Comparison of ENCODE assay signal across 16 cellular contexts in the genomic region with DNA sequence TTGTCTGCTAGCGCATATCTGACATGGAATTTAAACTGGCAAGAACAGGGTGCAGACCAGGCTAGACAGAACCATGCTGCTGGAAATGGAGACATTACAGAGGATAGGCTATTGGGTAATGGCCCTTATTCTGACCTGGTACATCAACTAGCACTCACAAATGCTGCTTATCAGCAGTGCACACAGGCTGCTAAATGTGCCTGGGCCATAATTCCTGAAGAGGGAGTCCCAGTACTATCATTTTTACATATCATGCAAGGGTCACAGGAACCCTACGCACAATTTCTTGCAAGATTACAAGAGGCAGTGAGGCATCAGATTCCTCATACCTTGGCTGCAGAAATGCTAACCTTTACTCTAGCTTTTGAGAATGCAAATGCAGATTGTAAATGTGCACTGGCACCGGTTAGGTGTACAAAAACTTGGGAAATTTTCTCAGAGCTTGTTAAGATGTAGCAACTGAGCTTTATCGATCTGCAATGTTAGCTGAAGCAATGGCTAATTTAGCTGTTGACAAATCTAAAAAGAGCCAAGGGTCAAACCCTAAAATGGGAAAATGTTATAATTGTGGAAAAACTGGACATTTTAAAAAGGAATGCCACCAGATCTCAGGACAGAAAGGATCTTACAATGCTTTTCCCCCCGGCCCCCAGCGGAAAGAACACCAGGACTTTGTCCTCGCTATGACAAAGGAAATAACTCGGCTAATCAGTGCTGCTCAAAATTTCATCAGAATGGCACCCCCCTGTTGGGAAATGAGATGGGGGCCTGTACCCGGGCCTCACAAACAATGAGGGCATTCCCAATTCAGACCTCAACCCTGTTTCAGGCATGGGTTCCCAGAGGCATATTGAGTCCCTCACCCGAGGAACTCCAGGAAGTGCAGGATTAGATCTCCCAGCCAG. TPM values are rescaled to one million over a fixed set of nuclear protein-coding genes. Genes with fewer than 3 reads are reported as not detected.
DNase-seq lines count a peak whose midpoint lies in the region; ATAC-seq and TF ChIP-seq lines count a peak whose summit lies in the region.
"Had no signal": no experiment of that assay in that cellular context is flagged by ENCODE, and none has a peak within 500 bp of the region (broad histone marks: within the 10 kb centered on the region; RNA-seq: fewer than 3 reads in every experiment).

No MANE protein-coding gene starts in this region.

- peaks cover 3% of the 10 kb centered on the region for H3K4me1 Mint-ChIP-seq in activated CD4-positive, alpha-beta memory T cell treated with anti-CD3 and anti-CD28 coated beads for 36 hours (ENCODE audit: low read depth)
- H3K4me1 Mint-ChIP-seq: brain had no signal

- no peak for ATAC-seq in foreskin keratinocyte
- ATAC-seq in HG02642 (IDR thresholded peaks at IDR 0.05; ENCODE audit: poor library complexity, unreplicated experiment) = no peak
- ATAC-seq in HG03442 (IDR thresholded peaks at IDR 0.05; ENCODE audit: unreplicated experiment) = no peak
- no peak for ATAC-seq in HG03039 (IDR thresholded peaks at IDR 0.05; ENCODE audit: unreplicated experiment)

- TF ChIP-seq CTCF in foreskin keratinocyte (conservative IDR thresholded peaks at IDR 0.05) = peak; percentile 26

- no peaks in the 10 kb centered on the region for H3K36me3 ChIP-seq in mucosa of rectum (ENCODE audit: control insufficient read depth in 2 of 2, insufficient read depth in 2 of 2, low read length in 2 of 2)

- POLR2A ChIA-PET in activated CD4-positive, alpha-beta memory T cell treated with anti-CD3 and anti-CD28 coated beads for 36 hours (lab: Charles Lee) = no interaction called here

- no peak overlapping the region for H3K9ac ChIP-seq in mucosa of rectum (ENCODE audit: low read depth in 1 of 2, low read length in 2 of 2)

- DNase-seq in HT-29 (ENCODE audit: low spot score) = peak; percentile 23
- peak; percentile 14 for DNase-seq in OCI-M2 (lab: John Stamatoyannopoulos, UW; ENCODE audit: unreplicated experiment)
- no peak for DNase-seq in foreskin keratinocyte
- DNase-seq in activated CD4-positive, alpha-beta memory T cell treated with anti-CD3 and anti-CD28 coated beads for 36 hours = no peak
- DNase-seq: activated naive CD4-positive, alpha-beta T cell treated with Interleukin-2 at 50 U/mL for 16 hours; DMS153; NCI-H1436; psoas muscle; SHP77 treated with DMSO at 0.1 percent for 48 hours; stimulated activated CD4-positive, alpha-beta T cell treated with anti-CD3 and anti-CD28 coated beads, Interleukin-1b, Interleukin-23, amount 100 ng/mL, for 48 hours had no signal

- H3K36me3 Mint-ChIP-seq in activated CD4-positive, alpha-beta memory T cell treated with anti-CD3 and anti-CD28 coated beads for 36 hours = peaks cover 7% of the 10 kb centered on the region
- H3K36me3 Mint-ChIP-seq: type B pancreatic cell had no signal

- H3K4me3 ChIP-seq in mucosa of rectum (ENCODE audit: low read length in 2 of 2) = no peak overlapping the region
- H3K4me3 ChIP-seq: psoas muscle had no signal

- H3K27ac Mint-ChIP-seq in activated CD4-positive, alpha-beta memory T cell treated with anti-CD3 and anti-CD28 coated beads for 36 hours = no peak overlapping the region
- H3K27ac Mint-ChIP-seq: type B pancreatic cell had no signal

- H3K4me1 ChIP-seq in foreskin keratinocyte (peaks cover 21% of the 10 kb centered on the region), mucosa of rectum (ENCODE audit: control insufficient read depth in 2 of 2, insufficient read depth in 2 of 2, low read length in 2 of 2) (peaks cover 9 to 16% of the 10 kb centered on the region in 2 donors)
- H3K4me1 ChIP-seq: psoas muscle had no signal

- no peak overlapping the region for H3K27ac ChIP-seq in foreskin keratinocyte
- H3K27ac ChIP-seq in mucosa of rectum (ENCODE audit: low read depth in 2 of 2, low read length in 2 of 2) = peak overlapping the region; percentile 73 to 89
- H3K27ac ChIP-seq: psoas muscle had no signal

- intact Hi-C loops in activated CD4-positive, alpha-beta memory T cell treated with anti-CD3 and anti-CD28 coated beads for 36 hours (cut with micrococcal nuclease) = no loop called here

- peaks cover 15% of the 10 kb centered on the region for H3K9me3 Mint-ChIP-seq in activated CD4-positive, alpha-beta memory T cell treated with anti-CD3 and anti-CD28 coated beads for 36 hours

- H3K27me3 ChIP-seq in foreskin keratinocyte = no peaks in the 10 kb centered on the region
- no peaks in the 10 kb centered on the region for H3K27me3 ChIP-seq in mucosa of rectum (ENCODE audit: control insufficient read depth in 2 of 2, insufficient read depth in 2 of 2, low read length in 2 of 2)

- CTCF ChIA-PET in activated CD4-positive, alpha-beta memory T cell treated with anti-CD3 and anti-CD28 coated beads for 36 hours (lab: Charles Lee) = interaction anchor here (0.6 to 1.1 kb wide), 2 partner anchors 61 to 202 kb away, joined by 3 read pairs; no protein-coding TSS in a partner anchor

- no peak overlapping the region for H3K4me3 Mint-ChIP-seq in activated CD4-positive, alpha-beta memory T cell treated with anti-CD3 and anti-CD28 coated beads for 36 hours
- H3K4me3 Mint-ChIP-seq: brain, type B pancreatic cell had no signal

- H3K9me3 ChIP-seq in mucosa of rectum (ENCODE audit: control insufficient read depth in 2 of 2, low read length in 2 of 2) = no peaks in the 10 kb centered on the region

- no peaks in the 10 kb centered on the region for H3K27me3 Mint-ChIP-seq in activated CD4-positive, alpha-beta memory T cell treated with anti-CD3 and anti-CD28 coated beads for 36 hours
- H3K27me3 Mint-ChIP-seq: type B pancreatic cell had no signal

RNA-seq across cellular contexts. Expression of gene CCRL2, which starts 21.1 kb away (rescaled TPM):
- total RNA-seq in HT-29 (2014; rRNA removed; shearing (Covaris generic)) = 7.4 and 9.7 TPM in 2 replicates
- total RNA-seq in foreskin keratinocyte = not detected in 2 replicates
- not detected in 2 replicates for polyA plus RNA-seq in foreskin keratinocyte
- total RNA-seq in activated CD4-positive, alpha-beta memory T cell treated with anti-CD3 and anti-CD28 coated beads for 36 hours = 1 to 10 TPM; 1.3 to 1.4 TPM

RNA-seq across cellular contexts. Expression of gene LTF, which starts 36.5 kb away (rescaled TPM):
- 0.03 and 1.1 TPM in 2 replicates for total RNA-seq in HT-29 (2014; rRNA removed; shearing (Covaris generic))
- total RNA-seq in foreskin keratinocyte = not detected in 2 replicates
- polyA plus RNA-seq in foreskin keratinocyte = not detected in 2 replicates
- total RNA-seq in activated CD4-positive, alpha-beta memory T cell treated with anti-CD3 and anti-CD28 coated beads for 36 hours = not detected

RNA-seq across cellular contexts. Expression of gene CCR5, which starts 57.4 kb away (rescaled TPM):
- not detected in 2 replicates for total RNA-seq in HT-29 (2014; rRNA removed; shearing (Covaris generic))
- total RNA-seq in foreskin keratinocyte = not detected in 2 replicates
- polyA plus RNA-seq in foreskin keratinocyte = not detected in 2 replicates
- 1 to 10 TPM; 2.0 to 2.1 TPM for total RNA-seq in activated CD4-positive, alpha-beta memory T cell treated with anti-CD3 and anti-CD28 coated beads for 36 hours

Comparison
In these comparisons a context has a peak if more than half of its experiments do, and no peak if none do; other contexts are left out.
1. DNase-seq: peak in HT-29 (single experiment) and OCI-M2 (single experiment); none in foreskin keratinocyte (0 of 2) and activated CD4-positive, alpha-beta memory T cell treated with anti-CD3 and anti-CD28 coated beads for 36 hours (single experiment).